ENCODE assay signal across 31 cellular contexts in the genomic region with DNA sequence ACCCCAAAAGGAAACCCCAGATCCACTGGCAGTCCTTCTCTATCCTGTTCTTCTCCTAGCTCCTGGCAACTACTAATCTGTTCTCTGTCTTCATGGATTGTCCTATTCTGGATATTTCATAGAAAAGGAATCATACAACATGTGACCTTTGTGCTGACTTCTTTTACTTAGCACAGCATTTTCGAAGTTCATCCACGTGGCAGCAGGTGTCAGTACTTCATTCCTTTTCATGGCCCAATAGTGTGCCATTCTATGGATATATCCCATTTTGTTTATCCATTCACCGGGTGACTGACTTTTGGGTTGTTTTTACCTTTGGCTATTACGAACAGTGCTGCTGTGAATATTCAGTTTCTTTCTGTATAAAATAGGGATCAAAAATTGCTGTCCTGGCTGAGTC. TPM values are rescaled to one million over a fixed set of nuclear protein-coding genes. Genes with fewer than 3 reads are reported as not detected.
"Had no signal": no experiment of that assay in that cellular context is flagged by ENCODE, and none has a peak within 500 bp of the region (broad histone marks: within the 10 kb centered on the region; RNA-seq: fewer than 3 reads in every experiment).

No MANE protein-coding gene starts in this region.

- H3K36me3 ChIP-seq: left ventricle myocardium inferior, pancreas, prostate gland, sigmoid colon, spleen, suprapubic skin, thoracic aorta, tibial artery, uterus had no signal

- H3K4me3 Mint-ChIP-seq: naive thymus-derived CD4-positive, alpha-beta T cell; nephron; neural crest cell; stimulated activated effector memory CD8-positive, alpha-beta T cell treated with anti-CD3 and anti-CD28 coated beads, Interleukin-12 subunit alpha, Interleukin-12 subunit beta, amount 100 ng/mL, for 72 hours; stimulated activated naive CD8-positive, alpha-beta T cell treated with anti-CD3 and anti-CD28 coated beads, Interleukin-15, Interleukin-2, amounts not matched to agents 100 ng/mL and 50 ng/mL, for 24 hours; type B pancreatic cell had no signal

- H3K4me2 ChIP-seq: hepatocyte had no signal

- H3K27ac ChIP-seq: hepatocyte, left ventricle myocardium inferior, pancreas, prostate gland, sigmoid colon, spleen, suprapubic skin, thoracic aorta, tibial artery, uterus had no signal

- H3K4me1 Mint-ChIP-seq: naive thymus-derived CD4-positive, alpha-beta T cell; nephron; neural crest cell; stimulated activated effector memory CD8-positive, alpha-beta T cell treated with anti-CD3 and anti-CD28 coated beads, Interleukin-12 subunit alpha, Interleukin-12 subunit beta, amount 100 ng/mL, for 72 hours had no signal

- H3K79me2 ChIP-seq: hepatocyte had no signal

- H3K4me1 ChIP-seq: left ventricle myocardium inferior, pancreas, prostate gland, sigmoid colon, spleen, suprapubic skin, tibial artery, uterus had no signal

- H3K9me3 Mint-ChIP-seq: neural crest cell; stimulated activated effector memory CD8-positive, alpha-beta T cell treated with anti-CD3 and anti-CD28 coated beads, Interleukin-12 subunit alpha, Interleukin-12 subunit beta, amount 100 ng/mL, for 72 hours; stimulated activated naive CD8-positive, alpha-beta T cell treated with anti-CD3 and anti-CD28 coated beads, Interleukin-15, Interleukin-2, amounts not matched to agents 100 ng/mL and 50 ng/mL, for 24 hours; type B pancreatic cell had no signal

- ATAC-seq: naive thymus-derived CD4-positive, alpha-beta T cell; pancreas; right cardiac atrium; stimulated activated effector memory CD8-positive, alpha-beta T cell treated with anti-CD3 and anti-CD28 coated beads, Interleukin-12 subunit alpha, Interleukin-12 subunit beta, amount 100 ng/mL, for 72 hours had no signal

- H3K27ac Mint-ChIP-seq: naive thymus-derived CD4-positive, alpha-beta T cell; nephron; stimulated activated effector memory CD8-positive, alpha-beta T cell treated with anti-CD3 and anti-CD28 coated beads, Interleukin-12 subunit alpha, Interleukin-12 subunit beta, amount 100 ng/mL, for 72 hours; stimulated activated naive CD8-positive, alpha-beta T cell treated with anti-CD3 and anti-CD28 coated beads, Interleukin-15, Interleukin-2, amounts not matched to agents 100 ng/mL and 50 ng/mL, for 24 hours; type B pancreatic cell had no signal

- H3K36me3 Mint-ChIP-seq: naive thymus-derived CD4-positive, alpha-beta T cell; stimulated activated effector memory CD8-positive, alpha-beta T cell treated with anti-CD3 and anti-CD28 coated beads, Interleukin-12 subunit alpha, Interleukin-12 subunit beta, amount 100 ng/mL, for 72 hours; type B pancreatic cell had no signal

- DNase-seq: islet precursor cell; left ventricle myocardium inferior; midbrain; mucosa of descending colon; naive thymus-derived CD4-positive, alpha-beta T cell; nucleus accumbens; pancreas; posterior cingulate gyrus; retina; right cardiac atrium; sigmoid colon; small intestine; spleen; stimulated activated CD4-positive, alpha-beta T cell treated with anti-CD3 and anti-CD28 coated beads, Interleukin-4, amount 100 ng/mL, for 24 hours; stimulated activated naive CD4-positive, alpha-beta T cell; tibial artery; uterus had no signal

- H3K4me3 ChIP-seq: hepatocyte, left ventricle myocardium inferior, lung, mucosa of descending colon, pancreas, prostate gland, sigmoid colon, spleen, suprapubic skin, thoracic aorta, tibial artery, uterus had no signal

- H3K9me3 ChIP-seq: mucosa of descending colon, pancreas, prostate gland, sigmoid colon, spleen, suprapubic skin, thoracic aorta, tibial artery, uterus had no signal

- H3K27me3 ChIP-seq: hepatocyte, pancreas, sigmoid colon, suprapubic skin, tibial artery, uterus had no signal

- H2AFZ ChIP-seq: hepatocyte had no signal

RNA-seq across cellular contexts. Expression of a gene that starts 10.4 kb away (rescaled TPM):
- total RNA-seq: left ventricle myocardium inferior, mesenteric fat pad, myocyte, neural crest cell, osteoblast, subcutaneous adipose tissue, uterus had no signal
- polyA plus RNA-seq: naive thymus-derived CD4-positive, alpha-beta T cell had no signal
